ENCODE assay signal across 22 cellular contexts in genomic region chr6:84416043-84416657, GRCh38.
DNase-seq lines count a peak whose midpoint lies in the region; FAIRE-seq and TF ChIP-seq lines count a peak whose summit lies in the region.
"Had no signal": no experiment of that assay in that cellular context is flagged by ENCODE, and none has a peak within 500 bp of the region (broad histone marks: within the 10 kb centered on the region; RNA-seq: fewer than 3 reads in every experiment).

No MANE protein-coding gene starts in this region.

- no peaks in the 10 kb centered on the region for H3K36me3 ChIP-seq in subcutaneous abdominal adipose tissue (ENCODE audit: control insufficient read depth in 5 of 5, insufficient read depth in 5 of 5, low read length in 5 of 5)
- H3K36me3 ChIP-seq: BLaER1, MG63 had no signal

- no peak overlapping the region for H3K4me3 ChIP-seq in AG10803 (ENCODE audit: low read length)
- H3K4me3 ChIP-seq in fibroblast of the aortic adventitia (ENCODE audit: low read depth, low read length), result no peak overlapping the region
- no peak overlapping the region for H3K4me3 ChIP-seq in subcutaneous abdominal adipose tissue (ENCODE audit: low read depth in 1 of 5, low read length in 5 of 5)
- H3K4me3 ChIP-seq: BLaER1, K562, MG63 had no signal

- H3K9me3 ChIP-seq in subcutaneous abdominal adipose tissue (ENCODE audit: control insufficient read depth in 5 of 5, low read length in 5 of 5), result no peaks in the 10 kb centered on the region
- H3K9me3 ChIP-seq: BLaER1, SK-N-SH had no signal

- FAIRE-seq in colon (lab: Jason Lieb, UNC), result peak; percentile 14
- FAIRE-seq: GM18507, H54, K562 had no signal

- no peak overlapping the region for H3K9ac ChIP-seq in subcutaneous abdominal adipose tissue (ENCODE audit: low read length in 5 of 5)
- H3K9ac ChIP-seq: BLaER1, SK-N-SH had no signal

- TF ChIP-seq CTCF in AG10803 (conservative IDR thresholded peaks at IDR 0.05; ENCODE audit: low read length), result no peak
- TF ChIP-seq CTCF in fibroblast of the aortic adventitia (IDR thresholded peaks at IDR 0.05; ENCODE audit: insufficient read depth, low read length), result no peak

- peak; percentile 35 for DNase-seq in AG10803 (ENCODE audit: low read depth)
- peak; percentile 9 for DNase-seq in fibroblast of the aortic adventitia (ENCODE audit: low read depth)
- DNase-seq in NCI-H187 (lab: John Stamatoyannopoulos, UW), result no peak
- no peak for DNase-seq in stimulated activated CD4-positive, alpha-beta T cell treated with anti-CD3 and anti-CD28 coated beads, Interleukin-2, amount 100 ng/mL, for 48 hours
- no peak for DNase-seq in AML-193 (lab: John Stamatoyannopoulos, UW)
- no peak for DNase-seq in DMS153 (lab: John Stamatoyannopoulos, UW)
- DNase-seq: CD4-positive, CD25-positive, alpha-beta regulatory T cell; MG63; NCI-H1105 treated with DMSO at 0.1 percent for 48 hours; NCI-H2029; NCI-H446 treated with DMSO at 0.1 percent for 48 hours; NCI-H526; NCI-H82; NK-92 treated with Interleukin-12 subunit alpha and Interleukin-12 subunit beta, amount 100 ng/mL, for 24 hours; PC-3 had no signal

- peaks cover 3 to 27% (median 13%) of the 10 kb centered on the region in 5 donors for H3K4me1 ChIP-seq in subcutaneous abdominal adipose tissue (ENCODE audit: control insufficient read depth in 5 of 5, insufficient read depth in 5 of 5, low read length in 5 of 5)
- H3K4me1 ChIP-seq: BLaER1 had no signal

- H3K27me3 ChIP-seq in subcutaneous abdominal adipose tissue (ENCODE audit: control insufficient read depth in 5 of 5, insufficient read depth in 4 of 5, low read length in 5 of 5), result no peaks in the 10 kb centered on the region
- H3K27me3 ChIP-seq: BLaER1, MG63 had no signal

- H3K27ac ChIP-seq in subcutaneous abdominal adipose tissue (ENCODE audit: low read depth, low read length), result peak overlapping the region; percentile 71
- H3K27ac ChIP-seq: BLaER1 had no signal

Comparison
In these comparisons a context has a peak if more than half of its experiments do, and no peak if none do; other contexts are left out.
1. DNase-seq: peak in AG10803 (single experiment) and fibroblast of the aortic adventitia (single experiment); none in NCI-H187 (0 of 2), stimulated activated CD4-positive, alpha-beta T cell treated with anti-CD3 and anti-CD28 coated beads, Interleukin-2, amount 100 ng/mL, for 48 hours (0 of 2), AML-193 (0 of 2) and DMS153 (single experiment).